ENCODE assay signal across 24 cellular contexts in the genomic region with DNA sequence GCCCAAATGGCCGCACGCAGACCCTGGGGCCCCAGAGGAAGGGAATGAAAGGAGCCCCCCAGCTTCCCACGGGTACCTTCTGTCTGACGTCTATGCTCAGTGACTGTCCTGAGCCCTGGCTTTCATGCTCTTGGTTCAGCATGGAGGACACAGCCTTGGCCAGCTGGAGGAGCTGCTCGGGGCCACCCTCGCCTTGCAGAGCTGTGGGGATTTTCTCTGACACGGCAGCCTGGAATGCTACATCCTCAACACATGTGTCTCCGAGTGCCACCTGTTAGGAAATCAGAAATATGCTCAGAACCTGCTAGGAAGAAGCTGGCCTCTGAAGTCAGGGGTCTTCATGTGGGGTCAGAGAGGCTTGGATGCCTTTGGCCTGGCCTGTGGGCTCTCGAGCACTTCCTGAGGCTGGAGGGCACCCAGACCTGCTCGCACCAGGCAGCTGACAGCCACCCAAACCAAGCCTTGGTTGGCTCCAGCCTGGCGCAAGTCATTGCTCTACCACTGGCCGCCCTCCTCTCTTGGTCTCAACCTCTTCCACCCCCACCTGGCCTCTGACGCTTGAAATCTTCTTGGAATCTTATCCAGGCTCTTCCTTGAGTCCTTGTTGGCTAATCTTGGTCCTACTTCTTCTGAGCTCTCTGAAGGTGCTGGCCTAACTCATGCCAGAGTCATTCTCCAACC.
DNase-seq lines count a peak whose midpoint lies in the region; TF ChIP-seq lines count a peak whose summit lies in the region.
"Had no signal": no experiment of that assay in that cellular context is flagged by ENCODE, and none has a peak within 500 bp of the region (broad histone marks: within the 10 kb centered on the region; RNA-seq: fewer than 3 reads in every experiment).

No MANE protein-coding gene starts in this region.

- H3K4me1 ChIP-seq in PC-9 (replicated peaks; ENCODE audit: insufficient read depth) (peaks cover 35% of the 10 kb centered on the region), trophoblast cell (ENCODE audit: control insufficient read depth in 1 of 2, insufficient read depth in 2 of 2, low read length in 2 of 2) (peaks cover 26 to 27% of the 10 kb centered on the region in 2 experiments), neural progenitor cell (no peaks in the 10 kb centered on the region)
- H3K4me1 ChIP-seq: BLaER1 treated with 17β-estradiol and CSF1 and Interleukin-3, amounts not matched to agents 10 nM and 100 nM; upper lobe of right lung had no signal

- H3K27me3 ChIP-seq in PC-9 (ENCODE audit: insufficient read depth, low read depth): no peaks in the 10 kb centered on the region
- H3K27me3 ChIP-seq in trophoblast cell (ENCODE audit: insufficient read depth, low read length): no peaks in the 10 kb centered on the region
- H3K27me3 ChIP-seq in neural progenitor cell: no peaks in the 10 kb centered on the region
- H3K27me3 ChIP-seq: BLaER1 treated with 17β-estradiol and CSF1 and Interleukin-3, amounts not matched to agents 10 nM and 100 nM; hepatocyte; upper lobe of right lung had no signal

- intact Hi-C loops in PC-9 (cut with micrococcal nuclease; ENCODE audit: unreplicated experiment): no loop called here

- POLR2A ChIA-PET in PC-9 (lab: Charles Lee; ENCODE audit: unreplicated experiment): no interaction called here

- WGBS in trophoblast cell (ENCODE audit: extremely low coverage, insufficient coverage, insufficient read length): no CpG with 5 or more reads among the region's 13 CpGs

- DNase-seq in ELR (ENCODE audit: low read depth): peak; percentile 78
- DNase-seq in PC-9: peak; percentile 35 to 71
- peak; percentile 47 for DNase-seq in epithelial cell of esophagus (ENCODE audit: low read depth)
- DNase-seq in trophoblast cell: peak; percentile 82 to 87
- DNase-seq in neural progenitor cell (ENCODE audit: low spot score): no peak
- DNase-seq in stimulated activated naive CD4-positive, alpha-beta T cell (lab: John Stamatoyannopoulos, UW): no peak
- no peak for DNase-seq in central memory CD4-positive, alpha-beta T cell
- DNase-seq in NCI-H345 (lab: John Stamatoyannopoulos, UW): no peak
- DNase-seq: activated CD4-positive, alpha-beta memory T cell treated with anti-CD3 and anti-CD28 coated beads for 36 hours; activated naive CD4-positive, alpha-beta T cell; kidney; mesendoderm; naive thymus-derived CD8-positive, alpha-beta T cell; NCI-H1105 treated with DMSO at 0.1 percent for 48 hours; NCI-H2081 treated with DMSO at 0.1 percent for 48 hours; NCI-H524; SHP77 treated with DMSO at 0.1 percent for 48 hours; stimulated activated CD4-positive, alpha-beta T cell treated with anti-CD3 and anti-CD28 coated beads, Interleukin-4, amount 100 ng/mL, for 1 hour; upper lobe of right lung had no signal

- H2AK5ac ChIP-seq in trophoblast cell (ENCODE audit: low read length): no peak overlapping the region

- peak overlapping the region; percentile 69 for H4K91ac ChIP-seq in trophoblast cell (ENCODE audit: low read depth, low read length)

- H3K9ac ChIP-seq in trophoblast cell (ENCODE audit: low read length): no peak overlapping the region
- H3K9ac ChIP-seq in neural progenitor cell: no peak overlapping the region
- H3K9ac ChIP-seq: BLaER1 treated with 17β-estradiol and CSF1 and Interleukin-3, amounts not matched to agents 10 nM and 100 nM had no signal

- H3K23ac ChIP-seq in trophoblast cell (ENCODE audit: low read length): no peak overlapping the region

- peak overlapping the region; percentile 17; the same call in 1 of the 2 replicates for H3K4me3 ChIP-seq in PC-9
- no peak overlapping the region for H3K4me3 ChIP-seq in epithelial cell of esophagus (ENCODE audit: low read length)
- no peak overlapping the region for H3K4me3 ChIP-seq in trophoblast cell (ENCODE audit: low read depth, low read length)
- H3K4me3 ChIP-seq in neural progenitor cell: no peak overlapping the region
- H3K4me3 ChIP-seq: BLaER1 treated with 17β-estradiol and CSF1 and Interleukin-3, amounts not matched to agents 10 nM and 100 nM; coronary artery; hepatocyte; skin epidermis; upper lobe of right lung had no signal

- peaks cover 21% of the 10 kb centered on the region for H3F3A ChIP-seq in PC-9 (ENCODE audit: insufficient read depth, low read depth)
- H3F3A ChIP-seq in neural progenitor cell (ENCODE audit: low read depth): no peaks in the 10 kb centered on the region

- BruUV-seq in PC-9 (replicated peaks; lab: Mats Ljungman, UMichigan): no TSS peak

- no peaks in the 10 kb centered on the region for H3K36me3 Mint-ChIP-seq in neural progenitor cell
- H3K36me3 Mint-ChIP-seq: activated CD4-positive, alpha-beta memory T cell treated with anti-CD3 and anti-CD28 coated beads for 36 hours; naive thymus-derived CD8-positive, alpha-beta T cell had no signal

- CTCF ChIA-PET in PC-9 (lab: Charles Lee): interaction anchor here (0.5 kb wide), 1 partner anchor 120 kb away, joined by 5 read pairs; no protein-coding TSS in a partner anchor

- H3K9me3 ChIP-seq in PC-9 (ENCODE audit: insufficient read depth, low read depth) (no peaks in the 10 kb centered on the region), trophoblast cell (ENCODE audit: insufficient read depth, low read depth, low read length) (no peaks in the 10 kb centered on the region), neural progenitor cell (ENCODE audit: low read depth) (no peaks in the 10 kb centered on the region)
- H3K9me3 ChIP-seq: BLaER1 treated with 17β-estradiol and CSF1 and Interleukin-3, amounts not matched to agents 10 nM and 100 nM; upper lobe of right lung had no signal

- H4K20me1 ChIP-seq in PC-9 (ENCODE audit: insufficient read depth) (no peaks in the 10 kb centered on the region), neural progenitor cell (ENCODE audit: low read depth) (no peaks in the 10 kb centered on the region)
- H4K20me1 ChIP-seq: BLaER1 treated with 17β-estradiol and CSF1 and Interleukin-3, amounts not matched to agents 10 nM and 100 nM had no signal

- peak overlapping the region; percentile 23 for H3K14ac ChIP-seq in trophoblast cell (ENCODE audit: low read length)

- H3K4me1 Mint-ChIP-seq in neural progenitor cell: peaks cover 2% of the 10 kb centered on the region
- H3K4me1 Mint-ChIP-seq: naive thymus-derived CD8-positive, alpha-beta T cell had no signal

- no peaks in the 10 kb centered on the region for H3K9me3 Mint-ChIP-seq in neural progenitor cell
- H3K9me3 Mint-ChIP-seq: activated CD4-positive, alpha-beta memory T cell treated with anti-CD3 and anti-CD28 coated beads for 36 hours; naive thymus-derived CD8-positive, alpha-beta T cell; T-helper 1 cell treated with Interleukin-12 subunit alpha and Interleukin-12 subunit beta and Interleukin-4 antibody, amounts not matched to agents 30 μg/mL and 1 μg/mL, for 36 hours had no signal

- peaks cover 2% of the 10 kb centered on the region for H3K27me3 Mint-ChIP-seq in neural progenitor cell (ENCODE audit: insufficient read depth, low read depth)

- TF ChIP-seq CTCF in PC-9 (conservative IDR thresholded peaks at IDR 0.05) (no peak), epithelial cell of esophagus (IDR thresholded peaks at IDR 0.05; ENCODE audit: insufficient read depth, low read depth, low read length, missing control alignments) (no peak), neural progenitor cell (IDR thresholded peaks at IDR 0.05) (no peak)

- H2AFZ ChIP-seq in PC-9 (peak overlapping the region; percentile 39; the same call in 1 of the 2 replicates), trophoblast cell (ENCODE audit: insufficient read depth, low read length, poor library complexity) (no peak overlapping the region), neural progenitor cell (replicated peaks) (no peak overlapping the region)
- H2AFZ ChIP-seq: hepatocyte had no signal

- H3K79me2 ChIP-seq in PC-9 (ENCODE audit: low read depth) (no peaks in the 10 kb centered on the region), trophoblast cell (ENCODE audit: control insufficient read depth, insufficient read depth, low read length, poor library complexity) (peaks cover 5% of the 10 kb centered on the region), neural progenitor cell (ENCODE audit: low read depth) (no peaks in the 10 kb centered on the region)
- H3K79me2 ChIP-seq: hepatocyte had no signal

- H2BK120ac ChIP-seq in trophoblast cell (ENCODE audit: insufficient read depth, low read length, poor library complexity): peak overlapping the region; percentile 13

- no peak overlapping the region for H3K4me3 Mint-ChIP-seq in neural progenitor cell
- H3K4me3 Mint-ChIP-seq: activated CD4-positive, alpha-beta memory T cell treated with anti-CD3 and anti-CD28 coated beads for 36 hours; naive thymus-derived CD8-positive, alpha-beta T cell; T-helper 1 cell treated with Interleukin-12 subunit alpha and Interleukin-12 subunit beta and Interleukin-4 antibody, amounts not matched to agents 30 μg/mL and 1 μg/mL, for 36 hours had no signal

- H4K12ac ChIP-seq in trophoblast cell (ENCODE audit: low read depth, low read length): no peak overlapping the region

- peak overlapping the region; percentile 85 for H3K27ac ChIP-seq in PC-9
- peak overlapping the region; percentile 10 for H3K27ac ChIP-seq in trophoblast cell (ENCODE audit: low read depth, low read length)
- no peak overlapping the region for H3K27ac ChIP-seq in neural progenitor cell
- H3K27ac ChIP-seq: BLaER1 treated with 17β-estradiol and CSF1 and Interleukin-3, amounts not matched to agents 10 nM and 100 nM; coronary artery; hepatocyte; skin epidermis; upper lobe of right lung had no signal

- H3K27ac Mint-ChIP-seq in neural progenitor cell: no peak overlapping the region
- H3K27ac Mint-ChIP-seq: activated CD4-positive, alpha-beta memory T cell treated with anti-CD3 and anti-CD28 coated beads for 36 hours; T-helper 1 cell treated with Interleukin-12 subunit alpha and Interleukin-12 subunit beta and Interleukin-4 antibody, amounts not matched to agents 30 μg/mL and 1 μg/mL, for 36 hours had no signal

- H3K4ac ChIP-seq in trophoblast cell (ENCODE audit: low read depth, low read length): no peak overlapping the region

- no peaks in the 10 kb centered on the region for H3K36me3 ChIP-seq in PC-9 (ENCODE audit: low read depth)
- peaks cover 0 to 7% of the 10 kb centered on the region in 2 experiments for H3K36me3 ChIP-seq in trophoblast cell (ENCODE audit: control insufficient read depth in 1 of 2, insufficient read depth in 2 of 2, low read length in 2 of 2)
- no peaks in the 10 kb centered on the region for H3K36me3 ChIP-seq in neural progenitor cell
- H3K36me3 ChIP-seq: BLaER1 treated with 17β-estradiol and CSF1 and Interleukin-3, amounts not matched to agents 10 nM and 100 nM; upper lobe of right lung had no signal

- H3K18ac ChIP-seq in trophoblast cell (ENCODE audit: low read length): peak overlapping the region; percentile 63

- H2BK5ac ChIP-seq in trophoblast cell (ENCODE audit: low read depth, low read length, poor library complexity): peak overlapping the region; percentile 15

- H3K4me2 ChIP-seq in PC-9: peak overlapping the region; percentile 63
- no peak overlapping the region for H3K4me2 ChIP-seq in trophoblast cell (ENCODE audit: low read length)
- H3K4me2 ChIP-seq in neural progenitor cell: no peak overlapping the region
- H3K4me2 ChIP-seq: BLaER1 treated with 17β-estradiol and CSF1 and Interleukin-3, amounts not matched to agents 10 nM and 100 nM; hepatocyte had no signal

- peaks cover 18% of the 10 kb centered on the region for H3K79me1 ChIP-seq in trophoblast cell (ENCODE audit: low read length)

- peak overlapping the region; percentile 82 for H2BK12ac ChIP-seq in trophoblast cell (ENCODE audit: low read length)

- no peaks in the 10 kb centered on the region for H3K9me2 ChIP-seq in PC-9 (ENCODE audit: insufficient read depth)

- no peak overlapping the region for H4K8ac ChIP-seq in trophoblast cell (ENCODE audit: low read depth, low read length)

Comparison
In these comparisons a context has a peak if more than half of its experiments do, and no peak if none do; other contexts are left out.
1. DNase-seq: peak in ELR (single experiment), PC-9 (2 of 2), epithelial cell of esophagus (single experiment) and trophoblast cell (2 of 2); none in neural progenitor cell (single experiment), stimulated activated naive CD4-positive, alpha-beta T cell (0 of 6), central memory CD4-positive, alpha-beta T cell (single experiment) and NCI-H345 (single experiment).